Comparison of ENCODE assay signal across 2 cellular contexts in genomic region chr2:11640132-11640531, GRCh38.
TF ChIP-seq lines count a peak whose summit lies in the region.

No MANE protein-coding gene starts in this region.

TF ChIP-seq in GM23338, 12 proteins besides CTCF, POLR2A, EP300 and RAD21 (continued from another document):
- TF ChIP-seq, protein P1, sequence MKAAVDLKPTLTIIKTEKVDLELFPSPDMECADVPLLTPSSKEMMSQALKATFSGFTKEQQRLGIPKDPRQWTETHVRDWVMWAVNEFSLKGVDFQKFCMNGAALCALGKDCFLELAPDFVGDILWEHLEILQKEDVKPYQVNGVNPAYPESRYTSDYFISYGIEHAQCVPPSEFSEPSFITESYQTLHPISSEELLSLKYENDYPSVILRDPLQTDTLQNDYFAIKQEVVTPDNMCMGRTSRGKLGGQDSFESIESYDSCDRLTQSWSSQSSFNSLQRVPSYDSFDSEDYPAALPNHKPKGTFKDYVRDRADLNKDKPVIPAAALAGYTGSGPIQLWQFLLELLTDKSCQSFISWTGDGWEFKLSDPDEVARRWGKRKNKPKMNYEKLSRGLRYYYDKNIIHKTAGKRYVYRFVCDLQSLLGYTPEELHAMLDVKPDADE (IDR thresholded peaks at IDR 0.05): no peak
- TF ChIP-seq ZNF462 (CRISPR knock-in tag; IDR thresholded peaks at IDR 0.05) (no peak), NANOG (IDR thresholded peaks at IDR 0.05; ENCODE audit: borderline replicate concordance) (no peak), ZNF331 (CRISPR knock-in tag; IDR thresholded peaks at IDR 0.05; ENCODE audit: low read depth) (no peak), EZH2phosphoT487 (IDR thresholded peaks at IDR 0.05; ENCODE audit: unreplicated experiment) (no peak), STAT1 (IDR thresholded peaks at IDR 0.05; ENCODE audit: unreplicated experiment) (no peak), ZNF114 (CRISPR knock-in tag; IDR thresholded peaks at IDR 0.05) (no peak), POLR2AphosphoS5 (IDR thresholded peaks at IDR 0.05; ENCODE audit: low read depth) (no peak), REST (IDR thresholded peaks at IDR 0.05; ENCODE audit: unreplicated experiment) (no peak)
TF ChIP-seq in GM23338: peak in this region for 0.

TF ChIP-seq in IMR-90, 13 proteins besides CTCF, POLR2A, EP300 and RAD21:
- TF ChIP-seq USF2 (IDR thresholded peaks at IDR 0.05; ENCODE audit: low read depth, low read length) (no peak), FOS (IDR thresholded peaks at IDR 0.05; ENCODE audit: low read depth, low read length) (no peak), RCOR1 (IDR thresholded peaks at IDR 0.05; ENCODE audit: insufficient replicate concordance, low read length) (no peak), MAZ (IDR thresholded peaks at IDR 0.05; ENCODE audit: borderline replicate concordance, low read depth, low read length) (no peak), MXI1 (IDR thresholded peaks at IDR 0.05; ENCODE audit: borderline replicate concordance, low read depth, low read length) (no peak), CHD1 (IDR thresholded peaks at IDR 0.05; ENCODE audit: low read depth, low read length) (no peak), NFE2L2 (IDR thresholded peaks at IDR 0.05; ENCODE audit: low read depth, low read length) (no peak), BHLHE40 (IDR thresholded peaks at IDR 0.05; ENCODE audit: low read depth, low read length) (no peak), SMC3 (IDR thresholded peaks at IDR 0.05; ENCODE audit: low read depth, low read length) (no peak), CEBPB (IDR thresholded peaks at IDR 0.05; ENCODE audit: low read depth, low read length) (no peak), RFX5 (IDR thresholded peaks at IDR 0.05; ENCODE audit: low read depth, low read length) (no peak), MAFK (IDR thresholded peaks at IDR 0.05; ENCODE audit: low read depth, low read length) (no peak)
- TF ChIP-seq, protein P2, sequence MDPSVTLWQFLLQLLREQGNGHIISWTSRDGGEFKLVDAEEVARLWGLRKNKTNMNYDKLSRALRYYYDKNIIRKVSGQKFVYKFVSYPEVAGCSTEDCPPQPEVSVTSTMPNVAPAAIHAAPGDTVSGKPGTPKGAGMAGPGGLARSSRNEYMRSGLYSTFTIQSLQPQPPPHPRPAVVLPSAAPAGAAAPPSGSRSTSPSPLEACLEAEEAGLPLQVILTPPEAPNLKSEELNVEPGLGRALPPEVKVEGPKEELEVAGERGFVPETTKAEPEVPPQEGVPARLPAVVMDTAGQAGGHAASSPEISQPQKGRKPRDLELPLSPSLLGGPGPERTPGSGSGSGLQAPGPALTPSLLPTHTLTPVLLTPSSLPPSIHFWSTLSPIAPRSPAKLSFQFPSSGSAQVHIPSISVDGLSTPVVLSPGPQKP (IDR thresholded peaks at IDR 0.05; ENCODE audit: borderline replicate concordance, low read depth, low read length): no peak
